20 cellular contexts compared by ENCODE assay signal in genomic region chr2:142100139-142100873, GRCh38. TPM values are rescaled to one million over a fixed set of nuclear protein-coding genes. Genes with fewer than 3 reads are reported as not detected.
DNase-seq lines count a peak whose midpoint lies in the region; ATAC-seq and TF ChIP-seq lines count a peak whose summit lies in the region.
"Had no signal": no experiment of that assay in that cellular context is flagged by ENCODE, and none has a peak within 500 bp of the region (broad histone marks: within the 10 kb centered on the region; RNA-seq: fewer than 3 reads in every experiment).

No MANE protein-coding gene starts in this region.

- no peaks in the 10 kb centered on the region for H3K36me3 ChIP-seq in neural cell (ENCODE audit: insufficient read depth, low read length)
- H3K36me3 ChIP-seq: BLaER1 had no signal

- no peak overlapping the region for H3K9ac ChIP-seq in neural cell (ENCODE audit: low read length)
- H3K9ac ChIP-seq: BLaER1 had no signal

- peak overlapping the region; percentile 43 for H3K4me3 ChIP-seq in neural cell (ENCODE audit: low read length)
- H3K4me3 ChIP-seq: BLaER1 had no signal

- CTCF ChIA-PET in WTC11 (lab: Charles Lee) = no interaction called here

- H3K4me3 Mint-ChIP-seq in WTC11 = no peak overlapping the region
- H3K4me3 Mint-ChIP-seq: CD8-positive, alpha-beta memory T cell; HFFc6; IgD-negative memory B cell; T-cell had no signal

- H3K27me3 Mint-ChIP-seq in WTC11 (ENCODE audit: low read depth) = no peaks in the 10 kb centered on the region
- H3K27me3 Mint-ChIP-seq: CD8-positive, alpha-beta memory T cell; IgD-negative memory B cell; T-cell had no signal

- H3K27ac Mint-ChIP-seq in WTC11 = peak overlapping the region; percentile 57
- H3K27ac Mint-ChIP-seq: CD8-positive, alpha-beta memory T cell; HFFc6; IgD-negative memory B cell; T-cell had no signal

- no peaks in the 10 kb centered on the region for H3K36me3 Mint-ChIP-seq in WTC11
- H3K36me3 Mint-ChIP-seq: CD8-positive, alpha-beta memory T cell; IgD-negative memory B cell; T-cell had no signal

- no peak overlapping the region for H2AFZ ChIP-seq in neural cell (ENCODE audit: low read depth, low read length)

- peak; percentile 79 for TF ChIP-seq EP300 in neural cell (conservative IDR thresholded peaks at IDR 0.05; ENCODE audit: poor library complexity, severe bottlenecking)

- peaks cover 13% of the 10 kb centered on the region for H3K4me1 Mint-ChIP-seq in WTC11
- H3K4me1 Mint-ChIP-seq: CD8-positive, alpha-beta memory T cell; IgD-negative memory B cell; T-cell had no signal

- ATAC-seq in WTC11 (no peak), HG03378 (IDR thresholded peaks at IDR 0.05; ENCODE audit: unreplicated experiment) (no peak), HG03565 (IDR thresholded peaks at IDR 0.05; ENCODE audit: unreplicated experiment) (no peak), esophagus mucosa (no peak)
- ATAC-seq: T-cell had no signal

- H3K9me3 ChIP-seq in neural cell (ENCODE audit: low read length) = no peaks in the 10 kb centered on the region
- H3K9me3 ChIP-seq: BLaER1 had no signal

- H3K9me2 ChIP-seq in neural cell (ENCODE audit: insufficient read depth, low read length) = no peaks in the 10 kb centered on the region

- no peaks in the 10 kb centered on the region for H4K20me1 ChIP-seq in neural cell (ENCODE audit: insufficient read depth)
- H4K20me1 ChIP-seq: BLaER1 had no signal

- POLR2A ChIA-PET in WTC11 (lab: Charles Lee) = no interaction called here

- H3K27me3 ChIP-seq in neural cell (ENCODE audit: insufficient read depth, low read depth, low read length) = no peaks in the 10 kb centered on the region
- H3K27me3 ChIP-seq: BLaER1 had no signal

- peak overlapping the region; percentile 47 for H3K27ac ChIP-seq in neural cell (ENCODE audit: low read length)
- H3K27ac ChIP-seq: BLaER1 had no signal

- TF ChIP-seq RAD21 in neural cell (conservative IDR thresholded peaks at IDR 0.05) = peak; percentile 18

- TF ChIP-seq CTCF in WTC11 (IDR thresholded peaks at IDR 0.05) (no peak), neural cell (IDR thresholded peaks at IDR 0.05; ENCODE audit: poor library complexity, severe bottlenecking) (no peak)

- DNase-seq in DMS153 (lab: John Stamatoyannopoulos, UW) = peak; percentile 7
- no peak for DNase-seq in DMS153 treated with DMSO at 0.1 percent for 48 hours (lab: John Stamatoyannopoulos, UW; ENCODE audit: unreplicated experiment)
- DNase-seq in NCI-H2171 (lab: John Stamatoyannopoulos, UW) = peak; percentile 60
- no peak for DNase-seq in WTC11 (ENCODE audit: low spot score)
- DNase-seq: 8988T; CD8-positive, alpha-beta memory T cell; GOT3; HFFc6; Kasumi-1; NCI-H1417 treated with DMSO at 0.1 percent for 48 hours; NCI-H2029; NCI-H82; T-cell had no signal

- peak overlapping the region; percentile 33 for H3K4me2 ChIP-seq in neural cell (ENCODE audit: low read length)
- H3K4me2 ChIP-seq: BLaER1 had no signal

- H3F3A ChIP-seq in neural cell (ENCODE audit: insufficient read depth, low read length, poor library complexity, severe bottlenecking) = peaks cover 6% of the 10 kb centered on the region

- no peaks in the 10 kb centered on the region for H3K79me2 ChIP-seq in neural cell (replicated peaks; ENCODE audit: insufficient read depth, low read length)

- H3K9me3 Mint-ChIP-seq in WTC11 = no peaks in the 10 kb centered on the region
- H3K9me3 Mint-ChIP-seq: IgD-negative memory B cell had no signal

TF ChIP-seq in WTC11, 78 proteins besides CTCF, POLR2A, EP300 and RAD21 (continues in another document):
- TF ChIP-seq, protein P1, sequence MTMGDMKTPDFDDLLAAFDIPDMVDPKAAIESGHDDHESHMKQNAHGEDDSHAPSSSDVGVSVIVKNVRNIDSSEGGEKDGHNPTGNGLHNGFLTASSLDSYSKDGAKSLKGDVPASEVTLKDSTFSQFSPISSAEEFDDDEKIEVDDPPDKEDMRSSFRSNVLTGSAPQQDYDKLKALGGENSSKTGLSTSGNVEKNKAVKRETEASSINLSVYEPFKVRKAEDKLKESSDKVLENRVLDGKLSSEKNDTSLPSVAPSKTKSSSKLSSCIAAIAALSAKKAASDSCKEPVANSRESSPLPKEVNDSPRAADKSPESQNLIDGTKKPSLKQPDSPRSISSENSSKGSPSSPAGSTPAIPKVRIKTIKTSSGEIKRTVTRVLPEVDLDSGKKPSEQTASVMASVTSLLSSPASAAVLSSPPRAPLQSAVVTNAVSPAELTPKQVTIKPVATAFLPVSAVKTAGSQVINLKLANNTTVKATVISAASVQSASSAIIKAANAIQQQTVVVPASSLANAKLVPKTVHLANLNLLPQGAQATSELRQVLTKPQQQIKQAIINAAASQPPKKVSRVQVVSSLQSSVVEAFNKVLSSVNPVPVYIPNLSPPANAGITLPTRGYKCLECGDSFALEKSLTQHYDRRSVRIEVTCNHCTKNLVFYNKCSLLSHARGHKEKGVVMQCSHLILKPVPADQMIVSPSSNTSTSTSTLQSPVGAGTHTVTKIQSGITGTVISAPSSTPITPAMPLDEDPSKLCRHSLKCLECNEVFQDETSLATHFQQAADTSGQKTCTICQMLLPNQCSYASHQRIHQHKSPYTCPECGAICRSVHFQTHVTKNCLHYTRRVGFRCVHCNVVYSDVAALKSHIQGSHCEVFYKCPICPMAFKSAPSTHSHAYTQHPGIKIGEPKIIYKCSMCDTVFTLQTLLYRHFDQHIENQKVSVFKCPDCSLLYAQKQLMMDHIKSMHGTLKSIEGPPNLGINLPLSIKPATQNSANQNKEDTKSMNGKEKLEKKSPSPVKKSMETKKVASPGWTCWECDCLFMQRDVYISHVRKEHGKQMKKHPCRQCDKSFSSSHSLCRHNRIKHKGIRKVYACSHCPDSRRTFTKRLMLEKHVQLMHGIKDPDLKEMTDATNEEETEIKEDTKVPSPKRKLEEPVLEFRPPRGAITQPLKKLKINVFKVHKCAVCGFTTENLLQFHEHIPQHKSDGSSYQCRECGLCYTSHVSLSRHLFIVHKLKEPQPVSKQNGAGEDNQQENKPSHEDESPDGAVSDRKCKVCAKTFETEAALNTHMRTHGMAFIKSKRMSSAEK (CRISPR knock-in tag; IDR thresholded peaks at IDR 0.05; ENCODE audit: borderline replicate concordance) = no peak
- no peak for TF ChIP-seq PREB (CRISPR knock-in tag; IDR thresholded peaks at IDR 0.05; ENCODE audit: borderline replicate concordance)

TF ChIP-seq in neural cell, 6 proteins besides CTCF, POLR2A, EP300 and RAD21:
- TF ChIP-seq REST (IDR thresholded peaks at IDR 0.05; ENCODE audit: borderline replicate concordance) (peak; percentile 52), EZH2 (IDR thresholded peaks at IDR 0.05; ENCODE audit: borderline replicate concordance, insufficient read depth, low read length, poor library complexity, severe bottlenecking) (no peak), POLR2AphosphoS5 (IDR thresholded peaks at IDR 0.05) (peak; percentile 85), SMC3 (conservative IDR thresholded peaks at IDR 0.05; ENCODE audit: poor library complexity) (no peak), TAF1 (IDR thresholded peaks at IDR 0.05; ENCODE audit: low read depth) (no peak)

RNA-seq across cellular contexts. Expression of gene LRP1B, which starts 30.5 kb away (rescaled TPM):
- total RNA-seq in WTC11 (2021) (0.14 to 0.52 TPM (median 0.44 TPM) in 3 replicates), esophagus mucosa (0.40 TPM)
- 11.7 and 12.7 TPM in 2 replicates for polyA plus RNA-seq in neural cell
- polyA minus RNA-seq in neural cell = 44.3 and 57.3 TPM in 2 replicates
- total RNA-seq: CD8-positive, alpha-beta memory T cell; Daoy; HFFc6; T-cell had no signal
- polyA plus RNA-seq: CD8-positive, alpha-beta memory T cell; IgD-negative memory B cell had no signal

Comparison
In these comparisons a context has a peak if more than half of its experiments do, and no peak if none do; other contexts are left out.
1. DNase-seq: peak in DMS153 (single experiment) and NCI-H2171 (single experiment); none in DMS153 treated with DMSO at 0.1 percent for 48 hours (single experiment) and WTC11 (single experiment).